In the genomic region with DNA sequence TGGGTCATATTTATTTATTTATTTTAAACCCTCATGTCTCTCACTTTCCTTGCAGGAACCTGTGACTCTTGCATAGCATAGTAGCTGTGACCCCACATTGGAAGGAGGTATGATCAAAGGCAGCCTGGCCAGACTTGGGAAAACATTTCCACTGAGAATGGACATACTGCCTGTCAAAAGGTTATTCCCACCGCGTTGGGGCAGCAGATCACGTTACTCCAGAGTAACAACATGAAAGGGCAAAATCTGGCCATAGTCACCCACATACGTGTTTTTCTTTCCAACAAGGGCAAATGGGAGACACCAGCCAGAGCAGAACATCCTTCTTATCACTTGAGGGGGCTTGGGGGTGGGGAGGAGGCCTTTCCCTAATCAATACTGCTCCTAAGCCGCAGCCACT, we compare ENCODE assay signal across 1 cellular context.
TF ChIP-seq lines count a peak whose summit lies in the region.

No MANE protein-coding gene starts in this region.

TF ChIP-seq in GM23338, 12 proteins besides CTCF, POLR2A, EP300 and RAD21 (continued from another document):
- no peak for TF ChIP-seq EZH2phosphoT487 (IDR thresholded peaks at IDR 0.05; ENCODE audit: unreplicated experiment)
- TF ChIP-seq, protein P1, sequence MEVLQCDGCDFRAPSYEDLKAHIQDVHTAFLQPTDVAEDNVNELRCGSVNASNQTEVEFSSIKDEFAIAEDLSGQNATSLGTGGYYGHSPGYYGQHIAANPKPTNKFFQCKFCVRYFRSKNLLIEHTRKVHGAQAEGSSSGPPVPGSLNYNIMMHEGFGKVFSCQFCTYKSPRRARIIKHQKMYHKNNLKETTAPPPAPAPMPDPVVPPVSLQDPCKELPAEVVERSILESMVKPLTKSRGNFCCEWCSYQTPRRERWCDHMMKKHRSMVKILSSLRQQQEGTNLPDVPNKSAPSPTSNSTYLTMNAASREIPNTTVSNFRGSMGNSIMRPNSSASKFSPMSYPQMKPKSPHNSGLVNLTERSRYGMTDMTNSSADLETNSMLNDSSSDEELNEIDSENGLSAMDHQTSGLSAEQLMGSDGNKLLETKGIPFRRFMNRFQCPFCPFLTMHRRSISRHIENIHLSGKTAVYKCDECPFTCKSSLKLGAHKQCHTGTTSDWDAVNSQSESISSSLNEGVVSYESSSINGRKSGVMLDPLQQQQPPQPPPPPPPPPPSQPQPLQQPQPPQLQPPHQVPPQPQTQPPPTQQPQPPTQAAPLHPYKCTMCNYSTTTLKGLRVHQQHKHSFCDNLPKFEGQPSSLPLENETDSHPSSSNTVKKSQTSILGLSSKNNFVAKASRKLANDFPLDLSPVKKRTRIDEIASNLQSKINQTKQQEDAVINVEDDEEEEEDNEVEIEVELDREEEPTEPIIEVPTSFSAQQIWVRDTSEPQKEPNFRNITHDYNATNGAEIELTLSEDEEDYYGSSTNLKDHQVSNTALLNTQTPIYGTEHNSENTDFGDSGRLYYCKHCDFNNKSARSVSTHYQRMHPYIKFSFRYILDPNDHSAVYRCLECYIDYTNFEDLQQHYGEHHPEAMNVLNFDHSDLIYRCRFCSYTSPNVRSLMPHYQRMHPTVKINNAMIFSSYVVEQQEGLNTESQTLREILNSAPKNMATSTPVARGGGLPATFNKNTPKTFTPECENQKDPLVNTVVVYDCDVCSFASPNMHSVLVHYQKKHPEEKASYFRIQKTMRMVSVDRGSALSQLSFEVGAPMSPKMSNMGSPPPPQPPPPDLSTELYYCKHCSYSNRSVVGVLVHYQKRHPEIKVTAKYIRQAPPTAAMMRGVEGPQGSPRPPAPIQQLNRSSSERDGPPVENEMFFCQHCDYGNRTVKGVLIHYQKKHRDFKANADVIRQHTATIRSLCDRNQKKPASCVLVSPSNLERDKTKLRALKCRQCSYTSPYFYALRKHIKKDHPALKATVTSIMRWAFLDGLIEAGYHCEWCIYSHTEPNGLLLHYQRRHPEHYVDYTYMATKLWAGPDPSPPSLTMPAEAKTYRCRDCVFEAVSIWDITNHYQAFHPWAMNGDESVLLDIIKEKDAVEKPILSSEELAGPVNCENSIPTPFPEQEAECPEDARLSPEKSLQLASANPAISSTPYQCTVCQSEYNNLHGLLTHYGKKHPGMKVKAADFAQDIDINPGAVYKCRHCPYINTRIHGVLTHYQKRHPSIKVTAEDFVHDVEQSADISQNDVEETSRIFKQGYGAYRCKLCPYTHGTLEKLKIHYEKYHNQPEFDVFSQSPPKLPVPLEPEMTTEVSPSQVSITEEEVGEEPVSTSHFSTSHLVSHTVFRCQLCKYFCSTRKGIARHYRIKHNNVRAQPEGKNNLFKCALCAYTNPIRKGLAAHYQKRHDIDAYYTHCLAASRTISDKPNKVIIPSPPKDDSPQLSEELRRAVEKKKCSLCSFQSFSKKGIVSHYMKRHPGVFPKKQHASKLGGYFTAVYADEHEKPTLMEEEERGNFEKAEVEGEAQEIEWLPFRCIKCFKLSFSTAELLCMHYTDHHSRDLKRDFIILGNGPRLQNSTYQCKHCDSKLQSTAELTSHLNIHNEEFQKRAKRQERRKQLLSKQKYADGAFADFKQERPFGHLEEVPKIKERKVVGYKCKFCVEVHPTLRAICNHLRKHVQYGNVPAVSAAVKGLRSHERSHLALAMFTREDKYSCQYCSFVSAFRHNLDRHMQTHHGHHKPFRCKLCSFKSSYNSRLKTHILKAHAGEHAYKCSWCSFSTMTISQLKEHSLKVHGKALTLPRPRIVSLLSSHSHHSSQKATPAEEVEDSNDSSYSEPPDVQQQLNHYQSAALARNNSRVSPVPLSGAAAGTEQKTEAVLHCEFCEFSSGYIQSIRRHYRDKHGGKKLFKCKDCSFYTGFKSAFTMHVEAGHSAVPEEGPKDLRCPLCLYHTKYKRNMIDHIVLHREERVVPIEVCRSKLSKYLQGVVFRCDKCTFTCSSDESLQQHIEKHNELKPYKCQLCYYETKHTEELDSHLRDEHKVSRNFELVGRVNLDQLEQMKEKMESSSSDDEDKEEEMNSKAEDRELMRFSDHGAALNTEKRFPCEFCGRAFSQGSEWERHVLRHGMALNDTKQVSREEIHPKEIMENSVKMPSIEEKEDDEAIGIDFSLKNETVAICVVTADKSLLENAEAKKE (CRISPR knock-in tag; IDR thresholded peaks at IDR 0.05), result no peak
- no peak for TF ChIP-seq NANOG (IDR thresholded peaks at IDR 0.05; ENCODE audit: borderline replicate concordance)
- TF ChIP-seq ZNF331 (CRISPR knock-in tag; IDR thresholded peaks at IDR 0.05; ENCODE audit: low read depth), result no peak
